In the genomic region with DNA sequence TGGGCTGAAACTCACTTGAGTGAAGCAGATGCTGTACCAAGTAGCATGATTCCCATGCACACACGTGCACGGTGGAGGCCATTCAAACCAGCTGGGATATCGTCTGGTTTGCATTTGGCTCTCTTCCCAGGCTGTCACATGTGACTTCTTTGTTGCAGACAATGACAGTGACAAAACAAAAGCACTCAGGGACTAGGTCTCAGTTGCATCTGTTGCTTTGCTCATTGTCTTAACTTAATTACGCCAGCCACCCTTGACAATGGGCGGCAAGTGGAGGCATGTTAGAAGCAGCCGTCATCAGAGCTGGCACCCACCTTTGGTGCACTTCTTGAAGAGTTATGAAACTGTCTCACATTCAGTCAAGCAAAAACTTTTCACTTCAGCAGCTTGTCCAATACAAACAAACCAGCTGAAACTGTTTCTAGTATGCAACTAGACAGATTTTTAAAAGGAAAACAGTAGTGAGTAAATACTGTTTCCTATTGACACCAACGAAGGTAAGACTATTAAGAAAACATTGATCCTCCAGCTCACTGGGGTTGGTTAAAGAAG, we compare ENCODE assay signal across 10 cellular contexts.
DNase-seq lines count a peak whose midpoint lies in the region; ATAC-seq and TF ChIP-seq lines count a peak whose summit lies in the region.
"Had no signal": no experiment of that assay in that cellular context is flagged by ENCODE, and none has a peak within 500 bp of the region (broad histone marks: within the 10 kb centered on the region; RNA-seq: fewer than 3 reads in every experiment).

No MANE protein-coding gene starts in this region.

- peaks cover 0 to 5% of the 10 kb centered on the region in 2 donors for H3K4me1 ChIP-seq in neuronal stem cell (ENCODE audit: control insufficient read depth in 2 of 2, insufficient read depth in 1 of 2, low read depth in 1 of 2, low read length in 2 of 2)

- H3K4ac ChIP-seq in neuronal stem cell (ENCODE audit: low read length), result no peak overlapping the region

- H3K36me3 ChIP-seq in neuronal stem cell (replicated peaks in 1 of 2; ENCODE audit: control insufficient read depth in 2 of 2, insufficient read depth in 2 of 2, low read length in 2 of 2), result no peaks in the 10 kb centered on the region
- H3K36me3 ChIP-seq: thoracic aorta had no signal

- no peak overlapping the region for H2AFZ ChIP-seq in neuronal stem cell (ENCODE audit: low read length)

- peaks cover 10% of the 10 kb centered on the region for H3K27me3 Mint-ChIP-seq in brain
- H3K27me3 Mint-ChIP-seq in naive thymus-derived CD8-positive, alpha-beta T cell, result peaks cover 3 to 20% (median 9%) of the 10 kb centered on the region in 5 donors

- H2BK120ac ChIP-seq in neuronal stem cell (ENCODE audit: low read depth, low read length), result no peak overlapping the region

- no CpG with 5 or more reads among the region's 7 CpGs for WGBS in neuronal stem cell (ENCODE audit: extremely low coverage in 2 of 2, insufficient read length in 2 of 2, insufficient replicate concordance in 1 of 2), 2 donors

- H3K18ac ChIP-seq in neuronal stem cell (ENCODE audit: low read length), result no peak overlapping the region

- H3K23ac ChIP-seq in neuronal stem cell (ENCODE audit: low read depth, low read length, poor library complexity), result no peak overlapping the region

- no peak overlapping the region for H2AK5ac ChIP-seq in neuronal stem cell (ENCODE audit: low read depth, low read length)

- no peak overlapping the region for H3K9ac ChIP-seq in neuronal stem cell (ENCODE audit: low read depth, low read length, poor library complexity)

- H3K4me1 Mint-ChIP-seq in brain, result peaks cover 24% of the 10 kb centered on the region
- H3K4me1 Mint-ChIP-seq in naive thymus-derived CD8-positive, alpha-beta T cell, result no peaks in the 10 kb centered on the region

- H3K27ac Mint-ChIP-seq in brain, result peak overlapping the region in 3 of 5 experiments; percentile 14 to 93 (median 92)
- no peak overlapping the region for H3K27ac Mint-ChIP-seq in naive thymus-derived CD8-positive, alpha-beta T cell
- H3K27ac Mint-ChIP-seq: activated CD8-positive, alpha-beta T cell treated with anti-CD3 and anti-CD28 coated beads, Interleukin-2, amount 10 ng/mL, durations not matched to agents 7 days and 5 days had no signal

- H3K9me3 ChIP-seq in neuronal stem cell (replicated peaks in 1 of 2; ENCODE audit: control insufficient read depth in 2 of 2, insufficient read depth in 1 of 2, low read depth in 1 of 2, low read length in 2 of 2), result no peaks in the 10 kb centered on the region
- H3K9me3 ChIP-seq: thoracic aorta had no signal

- DNase-seq in NCI-H1092 (lab: John Stamatoyannopoulos, UW) (peak; percentile 4), neuronal stem cell (ENCODE audit: low spot score) (peak; percentile 6), amniotic stem cell (lab: John Stamatoyannopoulos, UW) (no peak)
- no peak for DNase-seq in NK-92 treated with Interleukin-12 subunit alpha and Interleukin-12 subunit beta, amount 100 ng/mL, for 24 hours (lab: John Stamatoyannopoulos, UW)
- DNase-seq in activated naive CD4-positive, alpha-beta T cell treated with Interleukin-2 at 50 U/mL for 16 hours, result no peak
- no peak for DNase-seq in naive thymus-derived CD8-positive, alpha-beta T cell
- DNase-seq: activated CD8-positive, alpha-beta T cell treated with anti-CD3 and anti-CD28 coated beads, Interleukin-2, amount 10 ng/mL, durations not matched to agents 7 days and 5 days had no signal

- H3K36me3 Mint-ChIP-seq in brain, result no peaks in the 10 kb centered on the region
- no peaks in the 10 kb centered on the region for H3K36me3 Mint-ChIP-seq in naive thymus-derived CD8-positive, alpha-beta T cell

- no peak overlapping the region for H2BK12ac ChIP-seq in neuronal stem cell (ENCODE audit: low read length)

- no peak overlapping the region for H3K4me3 ChIP-seq in neuronal stem cell (ENCODE audit: low read length in 2 of 2)
- H3K4me3 ChIP-seq: thoracic aorta had no signal

- no peak overlapping the region for H3K14ac ChIP-seq in neuronal stem cell (ENCODE audit: low read length)

- H3K9me3 Mint-ChIP-seq in brain, result no peaks in the 10 kb centered on the region
- peaks cover 0 to 6% (median 0%) of the 10 kb centered on the region in 9 donors for H3K9me3 Mint-ChIP-seq in naive thymus-derived CD8-positive, alpha-beta T cell

- no peak for TF ChIP-seq CTCF in brain (conservative IDR thresholded peaks at IDR 0.05)

- H4K91ac ChIP-seq in neuronal stem cell (ENCODE audit: low read depth, low read length, poor library complexity), result no peak overlapping the region

- no peaks in the 10 kb centered on the region for H3K27me3 ChIP-seq in neuronal stem cell (ENCODE audit: control insufficient read depth in 3 of 3, insufficient read depth in 3 of 3, low read depth in 1 of 3, low read length in 3 of 3)

- no peak overlapping the region for H2BK5ac ChIP-seq in neuronal stem cell (ENCODE audit: low read length)

- no peak overlapping the region for H3K27ac ChIP-seq in neuronal stem cell (replicated peaks; ENCODE audit: low read length)
- H3K27ac ChIP-seq: thoracic aorta had no signal

- H4K8ac ChIP-seq in neuronal stem cell (ENCODE audit: low read depth, low read length), result no peak overlapping the region

- POLR2A ChIA-PET in naive thymus-derived CD8-positive, alpha-beta T cell (lab: Charles Lee), result no interaction called here

- H3K4me3 Mint-ChIP-seq in brain, result peak overlapping the region in 3 of 5 experiments; percentile 7 to 32 (median 15)
- no peak overlapping the region for H3K4me3 Mint-ChIP-seq in naive thymus-derived CD8-positive, alpha-beta T cell
- H3K4me3 Mint-ChIP-seq: activated CD8-positive, alpha-beta T cell treated with anti-CD3 and anti-CD28 coated beads, Interleukin-2, amount 10 ng/mL, durations not matched to agents 7 days and 5 days had no signal

- H3K4me2 ChIP-seq in neuronal stem cell (ENCODE audit: insufficient read depth, low read length, poor library complexity, severe bottlenecking), result no peak overlapping the region

- no peaks in the 10 kb centered on the region for H3K79me1 ChIP-seq in neuronal stem cell (ENCODE audit: low read depth, low read length)

- peak; percentile 88 for ATAC-seq in GM18867 (IDR thresholded peaks at IDR 0.05; ENCODE audit: unreplicated experiment)
- no peak for ATAC-seq in naive thymus-derived CD8-positive, alpha-beta T cell
- ATAC-seq: activated CD8-positive, alpha-beta T cell treated with anti-CD3 and anti-CD28 coated beads, Interleukin-2, amount 10 ng/mL, durations not matched to agents 7 days and 5 days had no signal

- no peak overlapping the region for H2BK15ac ChIP-seq in neuronal stem cell (ENCODE audit: low read length)

Comparison
In these comparisons a context has a peak if more than half of its experiments do, and no peak if none do; other contexts are left out.
1. DNase-seq: peak in NCI-H1092 (single experiment) and neuronal stem cell (single experiment); none in NK-92 treated with Interleukin-12 subunit alpha and Interleukin-12 subunit beta, amount 100 ng/mL, for 24 hours (single experiment), activated naive CD4-positive, alpha-beta T cell treated with Interleukin-2 at 50 U/mL for 16 hours (single experiment), amniotic stem cell (single experiment) and naive thymus-derived CD8-positive, alpha-beta T cell (0 of 10).
2. H3K27ac Mint-ChIP-seq: peak in brain (3 of 5); none in naive thymus-derived CD8-positive, alpha-beta T cell (0 of 10).
3. H3K4me3 Mint-ChIP-seq: peak in brain (3 of 5); none in naive thymus-derived CD8-positive, alpha-beta T cell (0 of 10).